Comparison of ENCODE assay signal across 12 cellular contexts in the genomic region with DNA sequence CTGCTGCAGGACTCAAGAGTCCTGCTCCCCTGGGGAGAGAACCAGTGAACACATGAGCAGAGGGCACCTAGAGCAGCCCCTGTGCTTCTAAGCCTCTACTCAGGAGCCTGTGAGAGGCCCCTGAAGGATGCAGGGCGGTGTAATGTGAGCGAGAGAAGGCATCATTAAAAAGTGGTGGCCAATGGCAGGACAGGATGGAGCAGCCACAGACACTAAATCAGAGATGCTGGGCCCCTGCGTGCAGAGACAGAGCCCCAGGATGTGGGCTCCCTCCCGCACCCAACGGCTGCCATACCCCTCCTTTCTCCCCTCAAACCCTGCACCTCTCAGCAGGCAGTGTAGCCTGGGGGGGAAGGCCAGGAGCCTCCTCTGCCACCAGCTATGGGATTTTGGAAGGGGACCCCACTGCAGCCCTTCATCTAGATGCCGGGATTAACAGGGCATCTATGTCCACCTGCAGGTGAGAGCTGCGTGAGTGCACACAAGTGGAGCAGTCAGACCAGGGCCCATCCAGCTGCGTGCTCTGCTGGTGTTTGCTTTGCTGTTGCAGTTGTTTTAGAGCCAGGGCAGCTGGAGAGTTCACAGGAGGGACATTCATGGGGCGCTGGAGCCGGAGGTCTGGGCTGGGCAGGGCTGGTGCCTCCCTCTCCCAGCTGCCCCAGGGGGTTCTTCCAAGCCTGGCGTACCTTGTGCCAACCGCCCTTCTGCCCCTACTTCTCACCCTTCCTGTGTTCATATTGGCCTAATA. TPM values are rescaled to one million over a fixed set of nuclear protein-coding genes. Genes with fewer than 3 reads are reported as not detected.
A peak's percentile ranks its signal among the peaks of the same experiment; 100 is the strongest.
DNase-seq lines count a peak whose midpoint lies in the region; ATAC-seq and TF ChIP-seq lines count a peak whose summit lies in the region.
"Had no signal": no experiment of that assay in that cellular context is flagged by ENCODE, and none has a peak within 500 bp of the region (broad histone marks: within the 10 kb centered on the region; RNA-seq: fewer than 3 reads in every experiment).

No MANE protein-coding gene starts in this region.

- no peak for TF ChIP-seq CTCF in chondrocyte (IDR thresholded peaks at IDR 0.05)

- H3K36me3 Mint-ChIP-seq in activated CD8-positive, alpha-beta T cell treated with anti-CD3 and anti-CD28 coated beads, Interleukin-2, amount 10 ng/mL, durations not matched to agents 7 days and 5 days (ENCODE audit: low read depth): no peaks in the 10 kb centered on the region
- H3K36me3 Mint-ChIP-seq in chondrocyte (ENCODE audit: low read depth): no peaks in the 10 kb centered on the region

- peak overlapping the region; percentile 43 for H3K4me3 Mint-ChIP-seq in activated CD8-positive, alpha-beta T cell treated with anti-CD3 and anti-CD28 coated beads, Interleukin-2, amount 10 ng/mL, durations not matched to agents 7 days and 5 days
- H3K4me3 Mint-ChIP-seq in chondrocyte (ENCODE audit: unreplicated experiment): no peak overlapping the region

- CTCF ChIA-PET in activated CD8-positive, alpha-beta T cell treated with anti-CD3 and anti-CD28 coated beads, Interleukin-2, amount 10 ng/mL, durations not matched to agents 7 days and 5 days (lab: Charles Lee): interaction anchor here (0.7 to 2.5 kb wide), 3 partner anchors 9 to 72 kb away, joined by 3 to 12 read pairs (median 3); no protein-coding TSS in a partner anchor

- peak; percentile 54 for ATAC-seq in activated CD8-positive, alpha-beta T cell treated with anti-CD3 and anti-CD28 coated beads, Interleukin-2, amount 10 ng/mL, durations not matched to agents 7 days and 5 days
- ATAC-seq in GM21447 (IDR thresholded peaks at IDR 0.05; ENCODE audit: unreplicated experiment): no peak
- ATAC-seq in GM19395 (IDR thresholded peaks at IDR 0.05; ENCODE audit: unreplicated experiment): no peak

- peak; percentile 14 for DNase-seq in DMS 273 (lab: John Stamatoyannopoulos, UW; ENCODE audit: unreplicated experiment)
- no peak for DNase-seq in DMS 273 treated with DMSO at 0.1 percent for 48 hours (lab: John Stamatoyannopoulos, UW)
- peak; percentile 27 for DNase-seq in NCI-H146 treated with DMSO at 0.1 percent for 48 hours (lab: John Stamatoyannopoulos, UW; ENCODE audit: unreplicated experiment)
- peak; percentile 80 for DNase-seq in activated CD8-positive, alpha-beta T cell treated with anti-CD3 and anti-CD28 coated beads, Interleukin-2, amount 10 ng/mL, durations not matched to agents 7 days and 5 days
- DNase-seq in nucleus accumbens (lab: John Stamatoyannopoulos, UW): peak in 47 of 56 donors; percentile 16 to 93 (median 65)
- no peak for DNase-seq in chondrocyte (ENCODE audit: low spot score)
- DNase-seq: esophagus squamous epithelium, H7, retina, SIG-M5 had no signal

- peaks cover 20% of the 10 kb centered on the region for H3K27me3 Mint-ChIP-seq in activated CD8-positive, alpha-beta T cell treated with anti-CD3 and anti-CD28 coated beads, Interleukin-2, amount 10 ng/mL, durations not matched to agents 7 days and 5 days (ENCODE audit: low read depth)
- H3K27me3 Mint-ChIP-seq in chondrocyte (ENCODE audit: low read depth): peaks cover 33% of the 10 kb centered on the region

- H3K27ac Mint-ChIP-seq in activated CD8-positive, alpha-beta T cell treated with anti-CD3 and anti-CD28 coated beads, Interleukin-2, amount 10 ng/mL, durations not matched to agents 7 days and 5 days: peak overlapping the region; percentile 89
- no peak overlapping the region for H3K27ac Mint-ChIP-seq in chondrocyte (ENCODE audit: unreplicated experiment)

- peaks cover 36% of the 10 kb centered on the region for H3K4me1 Mint-ChIP-seq in activated CD8-positive, alpha-beta T cell treated with anti-CD3 and anti-CD28 coated beads, Interleukin-2, amount 10 ng/mL, durations not matched to agents 7 days and 5 days (ENCODE audit: low read depth)
- peaks cover 39% of the 10 kb centered on the region for H3K4me1 Mint-ChIP-seq in chondrocyte (ENCODE audit: low read depth)

- POLR2A ChIA-PET in activated CD8-positive, alpha-beta T cell treated with anti-CD3 and anti-CD28 coated beads, Interleukin-2, amount 10 ng/mL, durations not matched to agents 7 days and 5 days (lab: Charles Lee): interaction anchor here (1.0 kb wide), 1 partner anchor 8 kb away, joined by 3 read pairs; no protein-coding TSS in a partner anchor

- no peaks in the 10 kb centered on the region for H3K9me3 Mint-ChIP-seq in activated CD8-positive, alpha-beta T cell treated with anti-CD3 and anti-CD28 coated beads, Interleukin-2, amount 10 ng/mL, durations not matched to agents 7 days and 5 days (ENCODE audit: insufficient read depth)
- no peaks in the 10 kb centered on the region for H3K9me3 Mint-ChIP-seq in chondrocyte (ENCODE audit: low read depth)

RNA-seq across cellular contexts. Expression of a gene that starts 5.1 kb away (rescaled TPM):
- 10 to 100 TPM; 47.8 to 53.8 TPM for total RNA-seq in activated CD8-positive, alpha-beta T cell treated with anti-CD3 and anti-CD28 coated beads, Interleukin-2, amount 10 ng/mL, durations not matched to agents 7 days and 5 days
- total RNA-seq in chondrocyte: 37.2 to 43.3 TPM (median 38.2 TPM) in 3 replicates

Comparison
In these comparisons a context has a peak if more than half of its experiments do, and no peak if none do; other contexts are left out.
1. DNase-seq: peak in DMS 273 (single experiment), NCI-H146 treated with DMSO at 0.1 percent for 48 hours (single experiment), activated CD8-positive, alpha-beta T cell treated with anti-CD3 and anti-CD28 coated beads, Interleukin-2, amount 10 ng/mL, durations not matched to agents 7 days and 5 days (single experiment) and nucleus accumbens (47 of 56); none in DMS 273 treated with DMSO at 0.1 percent for 48 hours (single experiment) and chondrocyte (single experiment).